ENCODE assay signal across 25 cellular contexts in genomic region chr14:29803045-29803444, GRCh38.
"Had no signal": no experiment of that assay in that cellular context is flagged by ENCODE, and none has a peak within 500 bp of the region (broad histone marks: within the 10 kb centered on the region; RNA-seq: fewer than 3 reads in every experiment).

No MANE protein-coding gene starts in this region.

- H3K4me3 ChIP-seq: gastroesophageal sphincter, heart left ventricle, lower lobe of right lung, prostate gland, skin epidermis, spleen, thoracic aorta, tibial nerve, upper lobe of left lung had no signal

- H3K36me3 ChIP-seq: gastroesophageal sphincter, heart left ventricle, lower lobe of right lung, prostate gland, spleen, thoracic aorta, tibial nerve, upper lobe of left lung had no signal

- H3K27me3 ChIP-seq: foreskin keratinocyte, gastroesophageal sphincter, heart left ventricle, spleen, tibial nerve, upper lobe of left lung had no signal

- H3K27ac ChIP-seq: foreskin keratinocyte, gastroesophageal sphincter, heart left ventricle, lower lobe of right lung, prostate gland, skin epidermis, spleen, thoracic aorta, tibial nerve, upper lobe of left lung had no signal

- DNase-seq: cortex of kidney; foreskin keratinocyte; heart left ventricle; hippocampal formation; immature natural killer cell; islet precursor cell; kidney glomerular epithelial cell; left colon; left ventricle myocardium superior; lower lobe of right lung; naive thymus-derived CD8-positive, alpha-beta T cell; nephron progenitor cell; nucleus accumbens; right cardiac atrium; spleen; stimulated activated CD4-positive, alpha-beta T cell treated with anti-CD3 and anti-CD28 coated beads, Interleukin-4, amount 100 ng/mL, for 4 hours; stimulated activated naive CD8-positive, alpha-beta T cell treated with anti-CD3 and anti-CD28 coated beads, Interleukin-15, Interleukin-2, amounts not matched to agents 100 U/mL and 50 U/mL, for 24 hours; substantia nigra; upper lobe of left lung had no signal

- FAIRE-seq: urothelium cell line had no signal

- H3K4me1 ChIP-seq: foreskin keratinocyte, prostate gland, spleen had no signal

- H3K9me3 ChIP-seq: gastroesophageal sphincter, heart left ventricle, lower lobe of right lung, prostate gland, spleen, thoracic aorta, tibial nerve, upper lobe of left lung had no signal
